1 cellular context compared by ENCODE assay signal in genomic region chr3:196684548-196685407, GRCh38.
TF ChIP-seq lines count a peak whose summit lies in the region.

No MANE protein-coding gene starts in this region.

TF ChIP-seq in GM12878, 131 proteins besides CTCF, POLR2A, EP300 and RAD21 (continues in another document):
- TF ChIP-seq CBX5 (IDR thresholded peaks at IDR 0.05; ENCODE audit: low read depth) (peak; percentile 72; the same call in 1 of the 2 replicates), CREM (IDR thresholded peaks at IDR 0.05; ENCODE audit: low read depth) (peak; percentile 67; the same call in 1 of the 2 replicates), CBFB (IDR thresholded peaks at IDR 0.05; ENCODE audit: low read depth) (peak; percentile 88), TCF7 (IDR thresholded peaks at IDR 0.05; ENCODE audit: borderline replicate concordance) (peak; percentile 30; the same call in 1 of the 2 replicates), ZNF217 (IDR thresholded peaks at IDR 0.05) (no peak), HDAC6 (IDR thresholded peaks at IDR 0.05; ENCODE audit: unreplicated experiment) (no peak), WRNIP1 (IDR thresholded peaks at IDR 0.05; ENCODE audit: borderline replicate concordance, low read depth, low read length) (peak; percentile 86; the same call in 1 of the 2 replicates), MEF2B (IDR thresholded peaks at IDR 0.05; ENCODE audit: partially characterized antibody, poor library complexity, severe bottlenecking) (peak; percentile 85), POU2F2 (IDR thresholded peaks at IDR 0.05; ENCODE audit: borderline replicate concordance, low read depth, low read length) (peak; percentile 69; the same call in 2 of the 3 replicates), HSF1 (IDR thresholded peaks at IDR 0.05; ENCODE audit: low read depth, low read length) (no peak), SPI1 (IDR thresholded peaks at IDR 0.05; ENCODE audit: borderline replicate concordance, insufficient read depth, low read depth, low read length) (no peak), PAX5 (IDR thresholded peaks at IDR 0.05; ENCODE audit: borderline replicate concordance, low read depth, low read length) (peak; percentile 95), ZNF207 (IDR thresholded peaks at IDR 0.05; ENCODE audit: borderline replicate concordance) (peak; percentile 72; the same call in 1 of the 2 replicates), ATF2 (IDR thresholded peaks at IDR 0.05; ENCODE audit: low read length) (peak; percentile 82), USF1 (IDR thresholded peaks at IDR 0.05; ENCODE audit: borderline replicate concordance, extremely low read length, insufficient read depth, low read depth, low read length) (no peak), NKRF (conservative IDR thresholded peaks at IDR 0.05) (0 out of 2 replicates have a peak, but pooled peaks have one; percentile 49), NRF1 (conservative IDR thresholded peaks at IDR 0.05; ENCODE audit: low read depth, low read length) (no peak), KDM1A (IDR thresholded peaks at IDR 0.05; ENCODE audit: borderline replicate concordance) (no peak), SIN3A (IDR thresholded peaks at IDR 0.05; ENCODE audit: low read depth, low read length) (no peak), NFIC (IDR thresholded peaks at IDR 0.05; ENCODE audit: low read depth, low read length) (peak; percentile 72), ZZZ3 (IDR thresholded peaks at IDR 0.05; ENCODE audit: control insufficient read depth, insufficient read length, low read depth) (no peak), TCF12 (IDR thresholded peaks at IDR 0.05; ENCODE audit: low read depth, low read length) (peak; percentile 85), ZBTB11 (CRISPR knock-in tag; IDR thresholded peaks at IDR 0.05) (no peak), E2F8 (IDR thresholded peaks at IDR 0.05; ENCODE audit: low read depth, partially characterized antibody) (no peak), TCF3 (IDR thresholded peaks at IDR 0.05; ENCODE audit: borderline replicate concordance, insufficient read depth, low read depth, low read length) (peak; percentile 83; the same call in 1 of the 2 replicates), ZBTB40 (IDR thresholded peaks at IDR 0.05; ENCODE audit: borderline replicate concordance) (no peak), ATF7 (IDR thresholded peaks at IDR 0.05; ENCODE audit: low read depth) (peak; percentile 77), PKNOX1 (IDR thresholded peaks at IDR 0.05) (peak; percentile 48; the same call in 1 of the 2 replicates), FOS (IDR thresholded peaks at IDR 0.05; ENCODE audit: borderline replicate concordance, extremely low read depth, insufficient read length) (no peak), PML (IDR thresholded peaks at IDR 0.05; ENCODE audit: low read length) (peak; percentile 65; the same call in 1 of the 2 replicates), FOXM1 (IDR thresholded peaks at IDR 0.05; ENCODE audit: low read depth, low read length) (peak; percentile 76), LARP7 (IDR thresholded peaks at IDR 0.05) (no peak), IKZF1 (conservative IDR thresholded peaks at IDR 0.05) (peak; percentile 92), ZBTB33 (IDR thresholded peaks at IDR 0.05) (no peak), SMAD1 (IDR thresholded peaks at IDR 0.05; ENCODE audit: low read depth, partially characterized antibody) (no peak), BHLHE40 (IDR thresholded peaks at IDR 0.05; ENCODE audit: borderline replicate concordance in 1 of 2, low read depth in 2 of 2, low read length in 1 of 2) (peak; percentile 55 to 69; a peak in 2 of 4 replicates), RB1 (IDR thresholded peaks at IDR 0.05; ENCODE audit: borderline replicate concordance) (peak; percentile 47; the same call in 1 of the 2 replicates), RUNX3 (IDR thresholded peaks at IDR 0.05; ENCODE audit: low read length) (peak; percentile 95)
